In the genomic region with DNA sequence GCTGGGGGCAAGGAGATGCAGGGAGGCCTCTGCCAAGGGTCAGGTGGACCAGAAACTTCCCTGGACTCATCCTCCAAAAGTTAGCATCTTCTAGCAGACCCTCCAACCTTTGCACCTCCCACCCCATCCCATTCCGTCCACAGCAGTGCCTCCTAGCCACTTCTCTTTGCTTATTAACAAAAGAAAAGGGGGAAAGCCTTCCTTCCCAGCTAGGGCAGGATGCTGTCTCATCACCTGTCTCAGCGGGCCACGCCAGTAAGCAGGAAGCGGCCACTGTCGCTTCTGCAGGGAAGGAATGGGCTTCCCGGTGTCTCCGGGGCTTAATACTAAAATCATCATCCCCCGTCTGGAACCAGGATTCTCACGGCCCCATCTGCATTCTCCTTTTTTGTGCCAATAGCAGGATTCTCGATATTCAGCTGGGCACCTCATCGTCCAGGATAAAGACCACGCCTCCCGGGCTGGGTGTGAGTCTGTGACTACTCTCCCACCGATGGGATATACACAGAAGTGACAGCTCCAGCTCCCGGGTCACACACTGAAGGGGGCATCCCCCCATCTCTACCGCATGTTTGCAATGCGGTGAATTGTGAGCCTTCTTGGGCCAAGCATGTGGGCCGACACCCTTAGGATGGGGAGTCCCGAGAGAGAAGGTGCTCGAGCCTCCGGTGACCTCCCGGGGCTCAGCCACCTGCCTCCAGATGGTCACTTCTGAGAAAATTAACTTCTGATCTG, we compare ENCODE assay signal across 19 cellular contexts. TPM values are rescaled to one million over a fixed set of nuclear protein-coding genes. Genes with fewer than 3 reads are reported as not detected.
DNase-seq lines count a peak whose midpoint lies in the region; ATAC-seq and TF ChIP-seq lines count a peak whose summit lies in the region.
"Had no signal": no experiment of that assay in that cellular context is flagged by ENCODE, and none has a peak within 500 bp of the region (broad histone marks: within the 10 kb centered on the region; RNA-seq: fewer than 3 reads in every experiment).

No MANE protein-coding gene starts in this region.

- intact Hi-C loops in tibial artery (cut with DNase I; ENCODE audit: low total_unique reads), result no loop called here
- intact Hi-C loops in activated T-helper 1 cell treated with anti-CD3 and anti-CD28 coated beads, Interleukin-12 subunit alpha, Interleukin-12 subunit beta, Interleukin-2, Interleukin-4 antibody, amounts not matched to agents 30 ng/mL and 10 ng/mL and 1 ng/mL, durations not matched to agents 14 hours and 24 hours and 36 hours (cut with micrococcal nuclease), result no loop called here

- H3K4me1 Mint-ChIP-seq in WTC11, result peaks cover 36% of the 10 kb centered on the region
- H3K4me1 Mint-ChIP-seq in mesothelial cell of epicardium, result peaks cover 20% of the 10 kb centered on the region
- H3K4me1 Mint-ChIP-seq in activated T-helper 1 cell treated with anti-CD3 and anti-CD28 coated beads, Interleukin-12 subunit alpha, Interleukin-12 subunit beta, Interleukin-2, Interleukin-4 antibody, amounts not matched to agents 30 ng/mL and 10 ng/mL and 1 ng/mL, durations not matched to agents 14 hours and 24 hours and 36 hours (ENCODE audit: low read depth), result no peaks in the 10 kb centered on the region
- H3K4me1 Mint-ChIP-seq in stimulated activated memory B cell treated with anti-CD40 and anti-IgM and Interleukin-4, amounts not matched to agents 10 μg/mL and 1 μg/mL and 100 μg/mL, for 72 hours, result no peaks in the 10 kb centered on the region
- H3K4me1 Mint-ChIP-seq: activated T-helper 17 cell treated with anti-CD3 and anti-CD28 coated beads, Interleukin-2, amount 50 U/mL, for 72 hours had no signal

- no peaks in the 10 kb centered on the region for H3K36me3 Mint-ChIP-seq in WTC11
- no peaks in the 10 kb centered on the region for H3K36me3 Mint-ChIP-seq in mesothelial cell of epicardium
- H3K36me3 Mint-ChIP-seq in activated T-helper 1 cell treated with anti-CD3 and anti-CD28 coated beads, Interleukin-12 subunit alpha, Interleukin-12 subunit beta, Interleukin-2, Interleukin-4 antibody, amounts not matched to agents 30 ng/mL and 10 ng/mL and 1 ng/mL, durations not matched to agents 14 hours and 24 hours and 36 hours (ENCODE audit: low read depth), result no peaks in the 10 kb centered on the region
- no peaks in the 10 kb centered on the region for H3K36me3 Mint-ChIP-seq in stimulated activated memory B cell treated with anti-CD40 and anti-IgM and Interleukin-4, amounts not matched to agents 10 μg/mL and 1 μg/mL and 100 μg/mL, for 72 hours
- H3K36me3 Mint-ChIP-seq: CD8-positive, alpha-beta T cell had no signal

- H3K9me3 ChIP-seq in tibial artery, result no peaks in the 10 kb centered on the region
- H3K9me3 ChIP-seq: psoas muscle had no signal

- H3K4me3 Mint-ChIP-seq in WTC11 (no peak overlapping the region), mesothelial cell of epicardium (no peak overlapping the region)
- no peak overlapping the region for H3K4me3 Mint-ChIP-seq in activated T-helper 1 cell treated with anti-CD3 and anti-CD28 coated beads, Interleukin-12 subunit alpha, Interleukin-12 subunit beta, Interleukin-2, Interleukin-4 antibody, amounts not matched to agents 30 ng/mL and 10 ng/mL and 1 ng/mL, durations not matched to agents 14 hours and 24 hours and 36 hours
- no peak overlapping the region for H3K4me3 Mint-ChIP-seq in stimulated activated memory B cell treated with anti-CD40 and anti-IgM and Interleukin-4, amounts not matched to agents 10 μg/mL and 1 μg/mL and 100 μg/mL, for 72 hours
- H3K4me3 Mint-ChIP-seq: activated T-helper 17 cell treated with anti-CD3 and anti-CD28 coated beads, Interleukin-2, amount 50 U/mL, for 72 hours; CD8-positive, alpha-beta T cell had no signal

- peaks cover 0 to 69% of the 10 kb centered on the region in 2 donors for H3K27me3 ChIP-seq in tibial artery

- TF ChIP-seq CTCF in WTC11 (IDR thresholded peaks at IDR 0.05) (no peak), mesothelial cell of epicardium (IDR thresholded peaks at IDR 0.05; ENCODE audit: unreplicated experiment) (no peak), tibial artery (IDR thresholded peaks at IDR 0.05) (no peak)

- H3K4me3 ChIP-seq in tibial artery, result no peak overlapping the region
- H3K4me3 ChIP-seq: psoas muscle had no signal

- no peaks in the 10 kb centered on the region for H3K36me3 ChIP-seq in tibial artery

- peak; percentile 24 for DNase-seq in activated effector memory CD4-positive, alpha-beta T cell treated with anti-CD3 and anti-CD28 coated beads, Interleukin-2, amount 50 U/mL, for 16 hours
- no peak for DNase-seq in activated effector memory CD4-positive, alpha-beta T cell treated with Interleukin-2 at 50 U/mL for 16 hours
- DNase-seq in WTC11 (ENCODE audit: low spot score), result peak; percentile 11
- peak; percentile 6 to 28 for DNase-seq in mesothelial cell of epicardium (ENCODE audit: low spot score in 2 of 2, unreplicated experiment in 2 of 2)
- peak; percentile 13 to 46 for DNase-seq in tibial artery
- no peak for DNase-seq in activated T-helper 1 cell treated with anti-CD3 and anti-CD28 coated beads, Interleukin-12 subunit alpha, Interleukin-12 subunit beta, Interleukin-2, Interleukin-4 antibody, amounts not matched to agents 30 ng/mL and 10 ng/mL and 1 ng/mL, durations not matched to agents 14 hours and 24 hours and 36 hours (ENCODE audit: low spot score)
- DNase-seq: activated CD4-positive, alpha-beta T cell treated with anti-CD3 and anti-CD28 coated beads, Interleukin-2, amount 50 U/mL, for 1 hour; NCI-H1417 treated with DMSO at 0.1 percent for 48 hours; NCI-H2171 treated with DMSO at 0.1 percent for 48 hours; NCI-H774; stimulated activated CD4-positive, alpha-beta T cell treated with anti-CD3 and anti-CD28 coated beads, Interleukin-15, amount 100 ng/mL, for 24 hours; stimulated activated naive CD8-positive, alpha-beta T cell treated with anti-CD3 and anti-CD28 coated beads, Interleukin-15, Interleukin-2, amounts not matched to agents 100 U/mL and 50 U/mL, for 24 hours had no signal

- H3K4me1 ChIP-seq in tibial artery, result no peaks in the 10 kb centered on the region
- H3K4me1 ChIP-seq: psoas muscle had no signal

- H3K27ac ChIP-seq in tibial artery, result no peak overlapping the region
- H3K27ac ChIP-seq: psoas muscle had no signal

- CTCF ChIA-PET in WTC11 (lab: Charles Lee), result interaction anchor here (1.0 to 1.2 kb wide), 2 partner anchors 32 to 82 kb away, joined by 3 read pairs; no protein-coding TSS in a partner anchor

- H3K27ac Mint-ChIP-seq in WTC11 (no peak overlapping the region), mesothelial cell of epicardium (no peak overlapping the region)
- H3K27ac Mint-ChIP-seq in activated T-helper 1 cell treated with anti-CD3 and anti-CD28 coated beads, Interleukin-12 subunit alpha, Interleukin-12 subunit beta, Interleukin-2, Interleukin-4 antibody, amounts not matched to agents 30 ng/mL and 10 ng/mL and 1 ng/mL, durations not matched to agents 14 hours and 24 hours and 36 hours, result no peak overlapping the region
- H3K27ac Mint-ChIP-seq in stimulated activated memory B cell treated with anti-CD40 and anti-IgM and Interleukin-4, amounts not matched to agents 10 μg/mL and 1 μg/mL and 100 μg/mL, for 72 hours, result no peak overlapping the region
- H3K27ac Mint-ChIP-seq: activated T-helper 17 cell treated with anti-CD3 and anti-CD28 coated beads, Interleukin-2, amount 50 U/mL, for 72 hours; CD8-positive, alpha-beta T cell had no signal

- POLR2A ChIA-PET in WTC11 (lab: Charles Lee), result no interaction called here

- ATAC-seq in WTC11 (peak; percentile 60), GM21619 (IDR thresholded peaks at IDR 0.05; ENCODE audit: unreplicated experiment) (no peak)
- ATAC-seq in stimulated activated memory B cell treated with anti-CD40 and anti-IgM and Interleukin-4, amounts not matched to agents 10 μg/mL and 1 μg/mL and 100 μg/mL, for 72 hours, result no peak
- ATAC-seq: activated T-helper 17 cell treated with anti-CD3 and anti-CD28 coated beads, Interleukin-2, amount 50 U/mL, for 72 hours; CD8-positive, alpha-beta T cell; Panc1; psoas muscle; stimulated activated naive CD8-positive, alpha-beta T cell treated with anti-CD3 and anti-CD28 coated beads, Interleukin-15, Interleukin-2, amounts not matched to agents 100 U/mL and 50 U/mL, for 24 hours had no signal

- H3K9me3 Mint-ChIP-seq in WTC11 (0 out of 2 replicates have a peak, but pooled peaks cover 3% of the 10 kb centered on the region), mesothelial cell of epicardium (no peaks in the 10 kb centered on the region)
- H3K9me3 Mint-ChIP-seq in activated T-helper 1 cell treated with anti-CD3 and anti-CD28 coated beads, Interleukin-12 subunit alpha, Interleukin-12 subunit beta, Interleukin-2, Interleukin-4 antibody, amounts not matched to agents 30 ng/mL and 10 ng/mL and 1 ng/mL, durations not matched to agents 14 hours and 24 hours and 36 hours, result no peaks in the 10 kb centered on the region
- H3K9me3 Mint-ChIP-seq in stimulated activated memory B cell treated with anti-CD40 and anti-IgM and Interleukin-4, amounts not matched to agents 10 μg/mL and 1 μg/mL and 100 μg/mL, for 72 hours, result no peaks in the 10 kb centered on the region
- H3K9me3 Mint-ChIP-seq: activated T-helper 17 cell treated with anti-CD3 and anti-CD28 coated beads, Interleukin-2, amount 50 U/mL, for 72 hours; CD8-positive, alpha-beta T cell had no signal

- H3K27me3 Mint-ChIP-seq in WTC11 (ENCODE audit: low read depth) (no peaks in the 10 kb centered on the region; the same call in 1 of the 2 replicates), mesothelial cell of epicardium (ENCODE audit: low read depth) (peaks cover 51% of the 10 kb centered on the region)
- peaks cover 3% of the 10 kb centered on the region for H3K27me3 Mint-ChIP-seq in activated T-helper 1 cell treated with anti-CD3 and anti-CD28 coated beads, Interleukin-12 subunit alpha, Interleukin-12 subunit beta, Interleukin-2, Interleukin-4 antibody, amounts not matched to agents 30 ng/mL and 10 ng/mL and 1 ng/mL, durations not matched to agents 14 hours and 24 hours and 36 hours (ENCODE audit: insufficient read depth)
- peaks cover 67% of the 10 kb centered on the region for H3K27me3 Mint-ChIP-seq in stimulated activated memory B cell treated with anti-CD40 and anti-IgM and Interleukin-4, amounts not matched to agents 10 μg/mL and 1 μg/mL and 100 μg/mL, for 72 hours

TF ChIP-seq in WTC11, 78 proteins besides CTCF, POLR2A, EP300 and RAD21 (continues in another document):
- no peak for TF ChIP-seq JUN (CRISPR knock-in tag; IDR thresholded peaks at IDR 0.05)
- no peak for TF ChIP-seq ZBTB21 (CRISPR knock-in tag; IDR thresholded peaks at IDR 0.05; ENCODE audit: borderline replicate concordance)
- TF ChIP-seq, protein P1, sequence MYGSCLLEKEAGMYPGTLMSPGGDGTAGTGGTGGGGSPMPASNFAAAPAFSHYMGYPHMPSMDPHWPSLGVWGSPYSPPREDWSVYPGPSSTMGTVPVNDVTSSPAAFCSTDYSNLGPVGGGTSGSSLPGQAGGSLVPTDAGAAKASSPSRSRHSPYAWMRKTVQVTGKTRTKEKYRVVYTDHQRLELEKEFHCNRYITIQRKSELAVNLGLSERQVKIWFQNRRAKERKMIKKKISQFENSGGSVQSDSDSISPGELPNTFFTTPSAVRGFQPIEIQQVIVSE (CRISPR knock-in tag; IDR thresholded peaks at IDR 0.05; ENCODE audit: borderline replicate concordance), result no peak

RNA-seq across cellular contexts. Expression of a gene that starts 15.5 kb away (rescaled TPM):
- 19.9 to 25.8 TPM (median 24.4 TPM) in 3 replicates for total RNA-seq in WTC11 (2021)
- 0.11 to 0.20 TPM in 2 of 3 replicates, not detected in the other for total RNA-seq in mesothelial cell of epicardium
- not detected in 2 replicates for total RNA-seq in activated T-helper 1 cell treated with anti-CD3 and anti-CD28 coated beads, Interleukin-12 subunit alpha, Interleukin-12 subunit beta, Interleukin-2, Interleukin-4 antibody, amounts not matched to agents 30 ng/mL and 10 ng/mL and 1 ng/mL, durations not matched to agents 14 hours and 24 hours and 36 hours
- total RNA-seq: activated T-helper 17 cell treated with anti-CD3 and anti-CD28 coated beads, Interleukin-2, amount 50 U/mL, for 72 hours; CD8-positive, alpha-beta T cell; liver; psoas muscle had no signal

Comparison
In these comparisons a context has a peak if more than half of its experiments do, and no peak if none do; other contexts are left out.
1. DNase-seq: peak in activated effector memory CD4-positive, alpha-beta T cell treated with anti-CD3 and anti-CD28 coated beads, Interleukin-2, amount 50 U/mL, for 16 hours (single experiment), WTC11 (single experiment), mesothelial cell of epicardium (2 of 2) and tibial artery (2 of 2); none in activated effector memory CD4-positive, alpha-beta T cell treated with Interleukin-2 at 50 U/mL for 16 hours (single experiment) and activated T-helper 1 cell treated with anti-CD3 and anti-CD28 coated beads, Interleukin-12 subunit alpha, Interleukin-12 subunit beta, Interleukin-2, Interleukin-4 antibody, amounts not matched to agents 30 ng/mL and 10 ng/mL and 1 ng/mL, durations not matched to agents 14 hours and 24 hours and 36 hours (single experiment).
2. RNA of a gene that starts 15.5 kb away (total RNA-seq): 19.9 to 25.8 TPM in WTC11; 0.11 to 0.20 TPM in mesothelial cell of epicardium and not detected in activated T-helper 1 cell treated with anti-CD3 and anti-CD28 coated beads, Interleukin-12 subunit alpha, Interleukin-12 subunit beta, Interleukin-2, Interleukin-4 antibody, amounts not matched to agents 30 ng/mL and 10 ng/mL and 1 ng/mL, durations not matched to agents 14 hours and 24 hours and 36 hours; every median in the first group is over 10 times any median in the second.